Comparison of ENCODE assay signal across 1 cellular context in the genomic region with DNA sequence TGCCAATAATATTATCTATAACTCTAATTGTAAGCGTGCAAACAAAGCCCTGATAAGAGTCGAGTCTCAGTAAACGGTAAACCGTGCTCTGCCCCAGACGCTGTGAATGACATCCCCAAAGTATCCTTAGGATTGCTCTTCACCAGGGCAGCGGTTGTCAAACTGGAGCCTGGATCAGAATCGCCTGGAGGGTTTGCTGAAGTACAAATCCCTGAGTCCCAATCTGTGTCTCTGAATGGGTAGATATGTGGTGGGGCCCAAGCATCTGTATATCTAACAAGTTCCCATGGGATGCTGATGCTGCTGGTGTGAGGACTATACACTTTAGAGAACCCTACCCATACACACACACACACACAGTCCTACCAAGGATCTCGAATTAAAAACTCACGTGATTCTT.
TF ChIP-seq lines count a peak whose summit lies in the region.

No MANE protein-coding gene starts in this region.

TF ChIP-seq in SK-N-SH, 30 proteins besides CTCF, POLR2A, EP300 and RAD21 (continued from another document):
- TF ChIP-seq, protein P1, sequence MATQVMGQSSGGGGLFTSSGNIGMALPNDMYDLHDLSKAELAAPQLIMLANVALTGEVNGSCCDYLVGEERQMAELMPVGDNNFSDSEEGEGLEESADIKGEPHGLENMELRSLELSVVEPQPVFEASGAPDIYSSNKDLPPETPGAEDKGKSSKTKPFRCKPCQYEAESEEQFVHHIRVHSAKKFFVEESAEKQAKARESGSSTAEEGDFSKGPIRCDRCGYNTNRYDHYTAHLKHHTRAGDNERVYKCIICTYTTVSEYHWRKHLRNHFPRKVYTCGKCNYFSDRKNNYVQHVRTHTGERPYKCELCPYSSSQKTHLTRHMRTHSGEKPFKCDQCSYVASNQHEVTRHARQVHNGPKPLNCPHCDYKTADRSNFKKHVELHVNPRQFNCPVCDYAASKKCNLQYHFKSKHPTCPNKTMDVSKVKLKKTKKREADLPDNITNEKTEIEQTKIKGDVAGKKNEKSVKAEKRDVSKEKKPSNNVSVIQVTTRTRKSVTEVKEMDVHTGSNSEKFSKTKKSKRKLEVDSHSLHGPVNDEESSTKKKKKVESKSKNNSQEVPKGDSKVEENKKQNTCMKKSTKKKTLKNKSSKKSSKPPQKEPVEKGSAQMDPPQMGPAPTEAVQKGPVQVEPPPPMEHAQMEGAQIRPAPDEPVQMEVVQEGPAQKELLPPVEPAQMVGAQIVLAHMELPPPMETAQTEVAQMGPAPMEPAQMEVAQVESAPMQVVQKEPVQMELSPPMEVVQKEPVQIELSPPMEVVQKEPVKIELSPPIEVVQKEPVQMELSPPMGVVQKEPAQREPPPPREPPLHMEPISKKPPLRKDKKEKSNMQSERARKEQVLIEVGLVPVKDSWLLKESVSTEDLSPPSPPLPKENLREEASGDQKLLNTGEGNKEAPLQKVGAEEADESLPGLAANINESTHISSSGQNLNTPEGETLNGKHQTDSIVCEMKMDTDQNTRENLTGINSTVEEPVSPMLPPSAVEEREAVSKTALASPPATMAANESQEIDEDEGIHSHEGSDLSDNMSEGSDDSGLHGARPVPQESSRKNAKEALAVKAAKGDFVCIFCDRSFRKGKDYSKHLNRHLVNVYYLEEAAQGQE (IDR thresholded peaks at IDR 0.05; ENCODE audit: low read depth, low read length), result no peak
- TF ChIP-seq MXI1 (IDR thresholded peaks at IDR 0.05; ENCODE audit: low read depth, low read length) (no peak), CHD2 (IDR thresholded peaks at IDR 0.05; ENCODE audit: low read length, partially characterized antibody) (no peak), FOXJ3 (CRISPR knock-in tag; IDR thresholded peaks at IDR 0.05) (no peak), FOSL2 (IDR thresholded peaks at IDR 0.05; ENCODE audit: borderline replicate concordance, low read depth) (no peak), GATA2 (CRISPR knock-in tag; IDR thresholded peaks at IDR 0.05) (no peak), SMC3 (IDR thresholded peaks at IDR 0.05; ENCODE audit: low read depth, low read length) (no peak), ELF1 (IDR thresholded peaks at IDR 0.05) (no peak), RXRA (IDR thresholded peaks at IDR 0.05; ENCODE audit: borderline replicate concordance, low read depth) (no peak)
- TF ChIP-seq, protein P2, sequence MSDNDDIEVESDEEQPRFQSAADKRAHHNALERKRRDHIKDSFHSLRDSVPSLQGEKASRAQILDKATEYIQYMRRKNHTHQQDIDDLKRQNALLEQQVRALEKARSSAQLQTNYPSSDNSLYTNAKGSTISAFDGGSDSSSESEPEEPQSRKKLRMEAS (IDR thresholded peaks at IDR 0.05; ENCODE audit: low read depth), result no peak
- TF ChIP-seq, protein P3, sequence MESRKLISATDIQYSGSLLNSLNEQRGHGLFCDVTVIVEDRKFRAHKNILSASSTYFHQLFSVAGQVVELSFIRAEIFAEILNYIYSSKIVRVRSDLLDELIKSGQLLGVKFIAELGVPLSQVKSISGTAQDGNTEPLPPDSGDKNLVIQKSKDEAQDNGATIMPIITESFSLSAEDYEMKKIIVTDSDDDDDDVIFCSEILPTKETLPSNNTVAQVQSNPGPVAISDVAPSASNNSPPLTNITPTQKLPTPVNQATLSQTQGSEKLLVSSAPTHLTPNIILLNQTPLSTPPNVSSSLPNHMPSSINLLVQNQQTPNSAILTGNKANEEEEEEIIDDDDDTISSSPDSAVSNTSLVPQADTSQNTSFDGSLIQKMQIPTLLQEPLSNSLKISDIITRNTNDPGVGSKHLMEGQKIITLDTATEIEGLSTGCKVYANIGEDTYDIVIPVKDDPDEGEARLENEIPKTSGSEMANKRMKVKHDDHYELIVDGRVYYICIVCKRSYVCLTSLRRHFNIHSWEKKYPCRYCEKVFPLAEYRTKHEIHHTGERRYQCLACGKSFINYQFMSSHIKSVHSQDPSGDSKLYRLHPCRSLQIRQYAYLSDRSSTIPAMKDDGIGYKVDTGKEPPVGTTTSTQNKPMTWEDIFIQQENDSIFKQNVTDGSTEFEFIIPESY (IDR thresholded peaks at IDR 0.05; ENCODE audit: borderline replicate concordance, low read depth), result no peak
